ENCODE assay signal across 17 cellular contexts in genomic region chr7:149334930-149335329, GRCh38.
A peak's percentile ranks its signal among the peaks of the same experiment; 100 is the strongest.
DNase-seq lines count a peak whose midpoint lies in the region; ATAC-seq, FAIRE-seq and TF ChIP-seq lines count a peak whose summit lies in the region.
"Had no signal": no experiment of that assay in that cellular context is flagged by ENCODE, and none has a peak within 500 bp of the region (broad histone marks: within the 10 kb centered on the region; RNA-seq: fewer than 3 reads in every experiment).

No MANE protein-coding gene starts in this region.

- H4K20me1 ChIP-seq in PC-9 (ENCODE audit: insufficient read depth) = no peaks in the 10 kb centered on the region

- peak; percentile 58 for DNase-seq in EH (ENCODE audit: low read depth)
- DNase-seq in PC-9 = peak in 1 of 2 experiments; percentile 16
- peak; percentile 12 for DNase-seq in brain microvascular endothelial cell
- DNase-seq in fibroblast of the aortic adventitia (ENCODE audit: low read depth) = peak; percentile 24
- no peak for DNase-seq in GM19239 (ENCODE audit: insufficient read length, low spot score)
- no peak for DNase-seq in central memory CD4-positive, alpha-beta T cell
- DNase-seq in stimulated activated CD4-positive, alpha-beta T cell treated with anti-CD3 and anti-CD28 coated beads, Interleukin-12 subunit alpha, Interleukin-12 subunit beta, amount 100 ng/mL, for 4 hours = no peak
- DNase-seq: ACHN; C1 segment of cervical spinal cord; Calu3; CD4-positive, alpha-beta T cell; DMS 273 treated with DMSO at 0.1 percent for 48 hours had no signal

- in situ Hi-C loops in brain microvascular endothelial cell (cut with HindIII; ENCODE audit: low pct_ligation_motif_present, low sequenced_read_pairs) = no loop called here

- H3K4me2 ChIP-seq in PC-9 = peak overlapping the region; percentile 11; the same call in 1 of the 2 replicates

- ATAC-seq in HG03139 (IDR thresholded peaks at IDR 0.05; ENCODE audit: unreplicated experiment) = no peak

- POLR2A ChIA-PET in PC-9 (lab: Charles Lee; ENCODE audit: unreplicated experiment) = interaction anchor here (0.5 to 0.7 kb wide), 2 partner anchors 15 to 52 kb away, joined by 3 read pairs; no protein-coding TSS in a partner anchor

- CTCF ChIA-PET in PC-9 (lab: Charles Lee) = interaction anchor here (1.2 kb wide), 1 partner anchor 11 kb away, joined by 3 read pairs; no protein-coding TSS in a partner anchor

- H3K4me1 ChIP-seq in PC-9 (replicated peaks; ENCODE audit: insufficient read depth) = peaks cover 9% of the 10 kb centered on the region
- H3K4me1 ChIP-seq: HAP-1 had no signal

- FAIRE-seq in GM19239 (lab: Jason Lieb, UNC) = no peak
- FAIRE-seq: G401.6, GM12891, H1 had no signal

- no peaks in the 10 kb centered on the region for H3K36me3 ChIP-seq in PC-9 (ENCODE audit: low read depth)
- H3K36me3 ChIP-seq in brain microvascular endothelial cell (replicated peaks) = no peaks in the 10 kb centered on the region
- H3K36me3 ChIP-seq: HAP-1 had no signal

- H3K27me3 ChIP-seq in PC-9 (ENCODE audit: insufficient read depth, low read depth) = no peaks in the 10 kb centered on the region
- H3K27me3 ChIP-seq in brain microvascular endothelial cell (replicated peaks) = no peaks in the 10 kb centered on the region

- BruUV-seq in PC-9 (replicated peaks; lab: Mats Ljungman, UMichigan) = no TSS peak

- peaks cover 8% of the 10 kb centered on the region; the same call in 1 of the 2 replicates for H3F3A ChIP-seq in PC-9 (ENCODE audit: insufficient read depth, low read depth)

- H2AFZ ChIP-seq in PC-9 = no peak overlapping the region

- H3K27ac ChIP-seq in PC-9 (no peak overlapping the region), brain microvascular endothelial cell (no peak overlapping the region)

- intact Hi-C loops in PC-9 (cut with micrococcal nuclease; ENCODE audit: unreplicated experiment) = no loop called here

- peaks cover 5% of the 10 kb centered on the region; the same call in 1 of the 2 replicates for H3K9me2 ChIP-seq in PC-9 (ENCODE audit: insufficient read depth)

- no peaks in the 10 kb centered on the region for H3K79me2 ChIP-seq in PC-9 (ENCODE audit: low read depth)

- H3K9me3 ChIP-seq in PC-9 (ENCODE audit: insufficient read depth, low read depth) = no peaks in the 10 kb centered on the region; the same call in 1 of the 2 replicates
- H3K9me3 ChIP-seq: HAP-1 had no signal

- TF ChIP-seq CTCF in PC-9 (conservative IDR thresholded peaks at IDR 0.05) = no peak
- no peak for TF ChIP-seq CTCF in brain microvascular endothelial cell (IDR thresholded peaks at IDR 0.05; ENCODE audit: low read depth, low read length, missing control alignments)
- no peak for TF ChIP-seq CTCF in fibroblast of the aortic adventitia (IDR thresholded peaks at IDR 0.05; ENCODE audit: insufficient read depth, low read length)

- H3K4me3 ChIP-seq in PC-9 (no peak overlapping the region), brain microvascular endothelial cell (ENCODE audit: low read depth, low read length) (no peak overlapping the region), fibroblast of the aortic adventitia (ENCODE audit: low read depth, low read length) (no peak overlapping the region)
- H3K4me3 ChIP-seq: HAP-1 had no signal

Comparison
In these comparisons a context has a peak if more than half of its experiments do, and no peak if none do; other contexts are left out.
1. DNase-seq: peak in EH (single experiment), brain microvascular endothelial cell (single experiment) and fibroblast of the aortic adventitia (single experiment); none in GM19239 (single experiment), central memory CD4-positive, alpha-beta T cell (single experiment) and stimulated activated CD4-positive, alpha-beta T cell treated with anti-CD3 and anti-CD28 coated beads, Interleukin-12 subunit alpha, Interleukin-12 subunit beta, amount 100 ng/mL, for 4 hours (single experiment).